12 cellular contexts compared by ENCODE assay signal in genomic region chr17:50596191-50597037, GRCh38. TPM values are rescaled to one million over a fixed set of nuclear protein-coding genes. Genes with fewer than 3 reads are reported as not detected.
DNase-seq lines count a peak whose midpoint lies in the region; ATAC-seq and TF ChIP-seq lines count a peak whose summit lies in the region.
"Had no signal": no experiment of that assay in that cellular context is flagged by ENCODE, and none has a peak within 500 bp of the region (broad histone marks: within the 10 kb centered on the region; RNA-seq: fewer than 3 reads in every experiment).

No MANE protein-coding gene starts in this region.

- no peaks in the 10 kb centered on the region for H3K79me1 ChIP-seq in neuronal stem cell (ENCODE audit: low read depth, low read length)

- H3K4ac ChIP-seq in neuronal stem cell (ENCODE audit: low read length) = no peak overlapping the region

- H4K91ac ChIP-seq in neuronal stem cell (ENCODE audit: low read depth, low read length, poor library complexity) = peak overlapping the region; percentile 92

- ATAC-seq in psoas muscle = no peak
- ATAC-seq in CD4-positive, alpha-beta T cell (ENCODE audit: poor library complexity) = no peak

- H3K9me3 Mint-ChIP-seq in CD4-positive, alpha-beta T cell = no peaks in the 10 kb centered on the region

- H3K4me1 ChIP-seq in neuronal stem cell (ENCODE audit: control insufficient read depth in 2 of 2, insufficient read depth in 1 of 2, low read depth in 1 of 2, low read length in 2 of 2) (peaks cover 16 to 25% of the 10 kb centered on the region in 2 donors), psoas muscle (no peaks in the 10 kb centered on the region)

- H3K9ac ChIP-seq in neuronal stem cell (ENCODE audit: low read depth, low read length, poor library complexity) = peak overlapping the region; percentile 74

- H3K27ac Mint-ChIP-seq in CD4-positive, alpha-beta T cell = no peak overlapping the region

- WGBS in neuronal stem cell (ENCODE audit: extremely low coverage in 2 of 2, insufficient read length in 2 of 2, insufficient replicate concordance in 1 of 2), 2 donors = no CpG with 5 or more reads among the region's 34 CpGs
- 79 to 82% (median 80%) methylated on average over 34 of the region's 34 CpGs for WGBS in psoas muscle, 3 donors

- peak overlapping the region; percentile 25 for H4K8ac ChIP-seq in neuronal stem cell (ENCODE audit: low read depth, low read length)

- no peak overlapping the region for H3K4me3 Mint-ChIP-seq in CD4-positive, alpha-beta T cell

- H3K4me1 Mint-ChIP-seq in CD4-positive, alpha-beta T cell (ENCODE audit: low read depth) = no peaks in the 10 kb centered on the region

- H2BK15ac ChIP-seq in neuronal stem cell (ENCODE audit: low read length) = peak overlapping the region; percentile 95

- H2BK5ac ChIP-seq in neuronal stem cell (ENCODE audit: low read length) = no peak overlapping the region

- TF ChIP-seq CTCF in GM12872 (IDR thresholded peaks at IDR 0.05; ENCODE audit: insufficient read depth, low read depth, low read length) (peak; percentile 40; the same call in 2 of the 3 replicates), fibroblast of the aortic adventitia (IDR thresholded peaks at IDR 0.05; ENCODE audit: insufficient read depth, low read length) (peak; percentile 17), psoas muscle (IDR thresholded peaks at IDR 0.05) (no peak)
- no peak for TF ChIP-seq CTCF in CD4-positive, alpha-beta T cell (IDR thresholded peaks at IDR 0.05)

- H3K9me3 ChIP-seq in neuronal stem cell (replicated peaks in 1 of 2; ENCODE audit: control insufficient read depth in 2 of 2, insufficient read depth in 1 of 2, low read depth in 1 of 2, low read length in 2 of 2) (no peaks in the 10 kb centered on the region), psoas muscle (no peaks in the 10 kb centered on the region)
- no peaks in the 10 kb centered on the region for H3K9me3 ChIP-seq in CD4-positive, alpha-beta T cell (ENCODE audit: control insufficient read depth, low read length)

- no peaks in the 10 kb centered on the region for H3K36me3 Mint-ChIP-seq in CD4-positive, alpha-beta T cell (ENCODE audit: low read depth)

- no peak overlapping the region for H3K27ac ChIP-seq in neuronal stem cell (replicated peaks; ENCODE audit: low read length)
- H3K27ac ChIP-seq in psoas muscle = no peak overlapping the region
- no peak overlapping the region for H3K27ac ChIP-seq in CD4-positive, alpha-beta T cell (ENCODE audit: low read depth, low read length)

- DNase-seq in NCI-H510A treated with DMSO at 0.1 percent for 48 hours (lab: John Stamatoyannopoulos, UW) (peak; percentile 44), fibroblast of the aortic adventitia (ENCODE audit: low read depth) (no peak), neuronal stem cell (ENCODE audit: low spot score) (no peak), psoas muscle (no peak), kidney glomerular epithelial cell (lab: John Stamatoyannopoulos, UW) (no peak)
- DNase-seq in activated CD4-positive, CD25-positive, alpha-beta regulatory T cell (lab: John Stamatoyannopoulos, UW) = no peak
- DNase-seq in CD4-positive, alpha-beta T cell = no peak
- DNase-seq: DMS79; NCI-H1436; stimulated activated CD4-positive, alpha-beta T cell treated with anti-CD3 and anti-CD28 coated beads, Interleukin-2, amount 100 ng/mL, for 48 hours had no signal

- peak overlapping the region; percentile 62 for H2BK120ac ChIP-seq in neuronal stem cell (ENCODE audit: low read depth, low read length)

- POLR2A ChIA-PET in CD4-positive, alpha-beta T cell (lab: Charles Lee) = interaction anchor here (0.7 kb wide), 1 partner anchor 62 kb away, joined by 3 read pairs; no protein-coding TSS in a partner anchor

- intact Hi-C loops in psoas muscle (cut with DNase I) = no loop called here
- intact Hi-C loops in CD4-positive, alpha-beta T cell (cut with DNase I, micrococcal nuclease) = no loop called here

- peak overlapping the region; percentile 39 for H3K14ac ChIP-seq in neuronal stem cell (ENCODE audit: low read length)

- H3K27me3 Mint-ChIP-seq in CD4-positive, alpha-beta T cell = no peaks in the 10 kb centered on the region

- CTCF ChIA-PET in CD4-positive, alpha-beta T cell (lab: Charles Lee) = no interaction called here

- peaks cover 0 to 6% (median 0%) of the 10 kb centered on the region in 3 experiments for H3K27me3 ChIP-seq in neuronal stem cell (ENCODE audit: control insufficient read depth in 3 of 3, insufficient read depth in 3 of 3, low read depth in 1 of 3, low read length in 3 of 3)
- H3K27me3 ChIP-seq in psoas muscle (ENCODE audit: insufficient read depth in 3 of 3, low read length in 2 of 3) = peaks cover 0 to 3% (median 0%) of the 10 kb centered on the region in 3 donors
- H3K27me3 ChIP-seq in CD4-positive, alpha-beta T cell (ENCODE audit: control insufficient read depth, insufficient read depth, low read length) = no peaks in the 10 kb centered on the region

- H2AK5ac ChIP-seq in neuronal stem cell (ENCODE audit: low read depth, low read length) = no peak overlapping the region

- H3K4me2 ChIP-seq in neuronal stem cell (ENCODE audit: insufficient read depth, low read length, poor library complexity, severe bottlenecking) = no peak overlapping the region

- no peak overlapping the region for H3K4me3 ChIP-seq in fibroblast of the aortic adventitia (ENCODE audit: low read depth, low read length)
- no peak overlapping the region for H3K4me3 ChIP-seq in neuronal stem cell (ENCODE audit: low read length in 2 of 2)
- H3K4me3 ChIP-seq in psoas muscle = no peak overlapping the region

- peak overlapping the region; percentile 53 for H2BK12ac ChIP-seq in neuronal stem cell (ENCODE audit: low read length)

- peak overlapping the region; percentile 90 for H3K18ac ChIP-seq in neuronal stem cell (ENCODE audit: low read length)

- peak overlapping the region; percentile 81 for H3K23ac ChIP-seq in neuronal stem cell (ENCODE audit: low read depth, low read length, poor library complexity)

- no peak overlapping the region for H2AFZ ChIP-seq in neuronal stem cell (ENCODE audit: low read length)

- H3K36me3 ChIP-seq in neuronal stem cell (replicated peaks in 1 of 2; ENCODE audit: control insufficient read depth in 2 of 2, insufficient read depth in 2 of 2, low read length in 2 of 2) (peaks cover 0 to 1% of the 10 kb centered on the region in 2 donors), psoas muscle (ENCODE audit: insufficient read depth in 1 of 2, low read depth in 1 of 2) (no peaks in the 10 kb centered on the region)

RNA-seq across cellular contexts. Expression of gene CACNA1G, which starts 35.9 kb away (rescaled TPM):
- total RNA-seq in fibroblast of the aortic adventitia (ENCODE audit: low replicate concordance) (0.41 and 1.8 TPM in 2 replicates), psoas muscle (under 1 TPM in 3 of 4 donors, not detected in 1; 0.02 to 0.24 (median 0.17) TPM)
- polyA plus RNA-seq in neuronal stem cell (2013, experiment 1 of 2) = 3.0 TPM
- 2.8 TPM for polyA plus RNA-seq in neuronal stem cell (2013, experiment 2 of 2)
- under 1 TPM in 2 of 3 donors, not detected in 1; 0.04 TPM for polyA plus RNA-seq in psoas muscle
- total RNA-seq in CD4-positive, alpha-beta T cell = not detected
- total RNA-seq: T-helper 2 cell treated with Interferon-gamma antibody and Interleukin-4, amounts not matched to agents 100 ng/mL and 5 ng/mL, for 36 hours had no signal

RNA-seq across cellular contexts. Expression of gene ABCC3, which starts 38.3 kb away (rescaled TPM):
- total RNA-seq in fibroblast of the aortic adventitia (ENCODE audit: low replicate concordance) (1.4 and 12.5 TPM in 2 replicates), psoas muscle (1 to 10 TPM in 2 of 4 donors, under 1 TPM in 2; 0.36 to 1.6 (median 0.94) TPM)
- polyA plus RNA-seq in neuronal stem cell (2013, experiment 1 of 2) = 0.26 TPM
- polyA plus RNA-seq in neuronal stem cell (2013, experiment 2 of 2) = 0.22 TPM
- polyA plus RNA-seq in psoas muscle = 1 to 10 TPM in 1 of 3 donors, under 1 TPM in 2; 0.39 to 1.2 (median 0.45) TPM
- total RNA-seq in CD4-positive, alpha-beta T cell = under 1 TPM in 1 of 2 experiments, not detected in 1; 0.19 TPM
- total RNA-seq: T-helper 2 cell treated with Interferon-gamma antibody and Interleukin-4, amounts not matched to agents 100 ng/mL and 5 ng/mL, for 36 hours had no signal

RNA-seq across cellular contexts. Expression of gene SPATA20, which starts 49.4 kb away (rescaled TPM):
- total RNA-seq in fibroblast of the aortic adventitia (ENCODE audit: low replicate concordance) (49.9 and 63.6 TPM in 2 replicates), psoas muscle (10 to 100 TPM; 16.7 to 25.8 (median 21.9) TPM)
- 17.6 TPM for polyA plus RNA-seq in neuronal stem cell (2013, experiment 1 of 2)
- 18.9 TPM for polyA plus RNA-seq in neuronal stem cell (2013, experiment 2 of 2)
- 1 to 10 TPM; 4.8 to 9.7 (median 5.4) TPM for polyA plus RNA-seq in psoas muscle
- total RNA-seq in CD4-positive, alpha-beta T cell = 10 to 100 TPM; 10.2 to 10.3 TPM

Comparison
In these comparisons a context has a peak if more than half of its experiments do, and no peak if none do; other contexts are left out.
1. CTCF ChIP-seq: peak in GM12872 (single experiment) and fibroblast of the aortic adventitia (single experiment); none in psoas muscle (single experiment) and CD4-positive, alpha-beta T cell (single experiment).